Comparison of ENCODE assay signal across 10 cellular contexts in genomic region chr10:119252470-119253151, GRCh38. TPM values are rescaled to one million over a fixed set of nuclear protein-coding genes. Genes with fewer than 3 reads are reported as not detected.
DNase-seq lines count a peak whose midpoint lies in the region; ATAC-seq and TF ChIP-seq lines count a peak whose summit lies in the region.
"Had no signal": no experiment of that assay in that cellular context is flagged by ENCODE, and none has a peak within 500 bp of the region (broad histone marks: within the 10 kb centered on the region; RNA-seq: fewer than 3 reads in every experiment).

No MANE protein-coding gene starts in this region.

- H3K27me3 ChIP-seq in mucosa of rectum (ENCODE audit: control insufficient read depth in 2 of 2, insufficient read depth in 2 of 2, low read length in 2 of 2) (no peaks in the 10 kb centered on the region), thoracic aorta (replicated peaks; ENCODE audit: insufficient read depth) (no peaks in the 10 kb centered on the region)

- H3K36me3 ChIP-seq in mucosa of rectum (ENCODE audit: control insufficient read depth in 2 of 2, insufficient read depth in 2 of 2, low read length in 2 of 2) (no peaks in the 10 kb centered on the region), thoracic aorta (no peaks in the 10 kb centered on the region)

- H3K4me1 Mint-ChIP-seq in activated CD4-positive, alpha-beta T cell treated with anti-CD3 and anti-CD28 coated beads, Interleukin-2, amount 10 ng/mL, durations not matched to agents 24 days and 14 days = peaks cover 38% of the 10 kb centered on the region
- H3K4me1 Mint-ChIP-seq in activated CD4-positive, alpha-beta T cell treated with anti-CD3 and anti-CD28 coated beads, Interleukin-2, amount 10 ng/mL, durations not matched to agents 7 days and 5 days = peaks cover 16% of the 10 kb centered on the region
- peaks cover 4 to 24% (median 18%) of the 10 kb centered on the region in 4 donors for H3K4me1 Mint-ChIP-seq in naive thymus-derived CD8-positive, alpha-beta T cell

- peak overlapping the region; percentile 80 for H3K27ac Mint-ChIP-seq in activated CD4-positive, alpha-beta T cell treated with anti-CD3 and anti-CD28 coated beads, Interleukin-2, amount 10 ng/mL, durations not matched to agents 24 days and 14 days
- H3K27ac Mint-ChIP-seq in activated CD4-positive, alpha-beta T cell treated with anti-CD3 and anti-CD28 coated beads, Interleukin-2, amount 10 ng/mL, durations not matched to agents 7 days and 5 days = no peak overlapping the region
- H3K27ac Mint-ChIP-seq in naive thymus-derived CD8-positive, alpha-beta T cell = peak overlapping the region in 4 of 10 donors; percentile 24 to 88 (median 70)

- H3K36me3 Mint-ChIP-seq in activated CD4-positive, alpha-beta T cell treated with anti-CD3 and anti-CD28 coated beads, Interleukin-2, amount 10 ng/mL, durations not matched to agents 24 days and 14 days (ENCODE audit: low read depth) = peaks cover 13% of the 10 kb centered on the region
- H3K36me3 Mint-ChIP-seq in activated CD4-positive, alpha-beta T cell treated with anti-CD3 and anti-CD28 coated beads, Interleukin-2, amount 10 ng/mL, durations not matched to agents 7 days and 5 days (ENCODE audit: low read depth) = peaks cover 4% of the 10 kb centered on the region
- H3K36me3 Mint-ChIP-seq in naive thymus-derived CD8-positive, alpha-beta T cell = peaks cover 3 to 6% (median 5%) of the 10 kb centered on the region in 3 donors

- DNase-seq in activated CD4-positive, alpha-beta T cell treated with anti-CD3 and anti-CD28 coated beads, Interleukin-2, amount 10 ng/mL, durations not matched to agents 24 days and 14 days = no peak
- no peak for DNase-seq in activated CD4-positive, alpha-beta T cell treated with anti-CD3 and anti-CD28 coated beads, Interleukin-2, amount 10 ng/mL, durations not matched to agents 7 days and 5 days
- DNase-seq in thoracic aorta (ENCODE audit: low spot score) = no peak
- no peak for DNase-seq in SHP77 (lab: John Stamatoyannopoulos, UW)
- DNase-seq in naive thymus-derived CD8-positive, alpha-beta T cell = no peak
- DNase-seq: NCI-H1417; stimulated activated naive CD4-positive, alpha-beta T cell treated with Interleukin-2 at 50 U/mL for 16 hours had no signal

- TF ChIP-seq CTCF in thoracic aorta (IDR thresholded peaks at IDR 0.05) = no peak

- H3K4me1 ChIP-seq in mucosa of rectum (ENCODE audit: control insufficient read depth in 2 of 2, insufficient read depth in 2 of 2, low read length in 2 of 2) (peaks cover 12 to 17% of the 10 kb centered on the region in 2 donors), thoracic aorta (ENCODE audit: control insufficient read depth in 1 of 2, low read depth in 2 of 2) (peaks cover 53 to 80% of the 10 kb centered on the region in 2 donors)

- CTCF ChIA-PET in activated CD4-positive, alpha-beta T cell treated with anti-CD3 and anti-CD28 coated beads, Interleukin-2, amount 10 ng/mL, durations not matched to agents 7 days and 5 days (lab: Charles Lee) = interaction anchor here (0.8 to 2.0 kb wide), 6 partner anchors 12 to 37 kb away, joined by 3 to 6 read pairs (median 4); no protein-coding TSS in a partner anchor

- no peaks in the 10 kb centered on the region for H3K9me3 ChIP-seq in mucosa of rectum (ENCODE audit: control insufficient read depth in 2 of 2, low read length in 2 of 2)
- H3K9me3 ChIP-seq in thoracic aorta = no peaks in the 10 kb centered on the region

- no peak overlapping the region for H3K4me3 ChIP-seq in mucosa of rectum (ENCODE audit: low read length in 2 of 2)
- H3K4me3 ChIP-seq in thoracic aorta = peak overlapping the region; percentile 36

- intact Hi-C loops in activated CD4-positive, alpha-beta T cell treated with anti-CD3 and anti-CD28 coated beads, Interleukin-2, amount 10 ng/mL, durations not matched to agents 24 days and 14 days (cut with micrococcal nuclease) = loop anchor here (5.0 kb wide), 1 partner anchor 35 kb away; no protein-coding TSS in a partner anchor

- peak overlapping the region in 1 of 2 donors; percentile 17 for H3K9ac ChIP-seq in mucosa of rectum (ENCODE audit: low read depth in 1 of 2, low read length in 2 of 2)

- POLR2A ChIA-PET in activated CD4-positive, alpha-beta T cell treated with anti-CD3 and anti-CD28 coated beads, Interleukin-2, amount 10 ng/mL, durations not matched to agents 7 days and 5 days (lab: Charles Lee) = interaction anchor here (0.6 kb wide), 1 partner anchor 8 kb away, joined by 4 read pairs; no protein-coding TSS in a partner anchor
- POLR2A ChIA-PET in naive thymus-derived CD8-positive, alpha-beta T cell (lab: Charles Lee) = no interaction called here

- ATAC-seq in thoracic aorta (ENCODE audit: insufficient number of reproducible peaks, low FRiP score, low read depth) = no peak
- ATAC-seq in HG03460 (IDR thresholded peaks at IDR 0.05; ENCODE audit: unreplicated experiment) = no peak
- ATAC-seq in naive thymus-derived CD8-positive, alpha-beta T cell = no peak

- no peak overlapping the region for H3K4me3 Mint-ChIP-seq in activated CD4-positive, alpha-beta T cell treated with anti-CD3 and anti-CD28 coated beads, Interleukin-2, amount 10 ng/mL, durations not matched to agents 24 days and 14 days
- no peak overlapping the region for H3K4me3 Mint-ChIP-seq in activated CD4-positive, alpha-beta T cell treated with anti-CD3 and anti-CD28 coated beads, Interleukin-2, amount 10 ng/mL, durations not matched to agents 7 days and 5 days
- H3K4me3 Mint-ChIP-seq in naive thymus-derived CD8-positive, alpha-beta T cell = no peak overlapping the region

- no peaks in the 10 kb centered on the region for H3K27me3 Mint-ChIP-seq in activated CD4-positive, alpha-beta T cell treated with anti-CD3 and anti-CD28 coated beads, Interleukin-2, amount 10 ng/mL, durations not matched to agents 24 days and 14 days
- no peaks in the 10 kb centered on the region for H3K27me3 Mint-ChIP-seq in activated CD4-positive, alpha-beta T cell treated with anti-CD3 and anti-CD28 coated beads, Interleukin-2, amount 10 ng/mL, durations not matched to agents 7 days and 5 days
- no peaks in the 10 kb centered on the region for H3K27me3 Mint-ChIP-seq in naive thymus-derived CD8-positive, alpha-beta T cell

- peaks cover 3% of the 10 kb centered on the region for H3K9me3 Mint-ChIP-seq in activated CD4-positive, alpha-beta T cell treated with anti-CD3 and anti-CD28 coated beads, Interleukin-2, amount 10 ng/mL, durations not matched to agents 24 days and 14 days
- no peaks in the 10 kb centered on the region for H3K9me3 Mint-ChIP-seq in activated CD4-positive, alpha-beta T cell treated with anti-CD3 and anti-CD28 coated beads, Interleukin-2, amount 10 ng/mL, durations not matched to agents 7 days and 5 days
- no peaks in the 10 kb centered on the region for H3K9me3 Mint-ChIP-seq in naive thymus-derived CD8-positive, alpha-beta T cell

- H3K27ac ChIP-seq in cingulate gyrus (ENCODE audit: low read depth, low read length) (peak overlapping the region; percentile 10), mucosa of rectum (ENCODE audit: low read depth in 2 of 2, low read length in 2 of 2) (peak overlapping the region; percentile 64 to 67), thoracic aorta (peak overlapping the region; percentile 92)

RNA-seq across cellular contexts. Expression of gene GRK5, which starts 45.2 kb away (rescaled TPM):
- 25.6 and 27.3 TPM in 2 replicates for total RNA-seq in activated CD4-positive, alpha-beta T cell treated with anti-CD3 and anti-CD28 coated beads, Interleukin-2, amount 10 ng/mL, durations not matched to agents 24 days and 14 days
- 10 to 100 TPM; 26.0 to 27.5 TPM for total RNA-seq in activated CD4-positive, alpha-beta T cell treated with anti-CD3 and anti-CD28 coated beads, Interleukin-2, amount 10 ng/mL, durations not matched to agents 7 days and 5 days
- 10 to 100 TPM; 85.3 to 90.2 TPM for total RNA-seq in thoracic aorta
- total RNA-seq in naive thymus-derived CD8-positive, alpha-beta T cell = 10 to 100 TPM; 22.6 to 23.2 TPM
- polyA plus RNA-seq in naive thymus-derived CD8-positive, alpha-beta T cell = 10 to 100 TPM in 2 of 3 donors, 1 to 10 TPM in 1; 4.4 to 11.0 (median 10.0) TPM

Comparison
In these comparisons a context has a peak if more than half of its experiments do, and no peak if none do; other contexts are left out.
1. H3K27ac ChIP-seq: peak in every context shown above with its lines; median percentile 92 in thoracic aorta; 66 in mucosa of rectum; 10 in cingulate gyrus.